8 cellular contexts compared by ENCODE assay signal in genomic region chr14:77761205-77761931, GRCh38. TPM values are rescaled to one million over a fixed set of nuclear protein-coding genes. Genes with fewer than 3 reads are reported as not detected.
DNase-seq lines count a peak whose midpoint lies in the region; ATAC-seq and TF ChIP-seq lines count a peak whose summit lies in the region.

No MANE protein-coding gene starts in this region.

- POLR2A ChIA-PET in activated CD4-positive, alpha-beta memory T cell treated with anti-CD3 and anti-CD28 coated beads for 36 hours (lab: Charles Lee) = interaction anchor here (1.1 to 2.0 kb wide), 6 partner anchors 9 to 57 kb away, joined by 3 to 10 read pairs (median 6); partner anchors contain the start of gene ADCK1

- peaks cover 27% of the 10 kb centered on the region for H3K4me1 Mint-ChIP-seq in activated CD4-positive, alpha-beta memory T cell treated with anti-CD3 and anti-CD28 coated beads for 36 hours (ENCODE audit: low read depth)
- peaks cover 32 to 35% of the 10 kb centered on the region in 2 donors for H3K4me1 Mint-ChIP-seq in natural killer cell

- peak overlapping the region; percentile 100 for H3K4me3 ChIP-seq in fibroblast of villous mesenchyme (ENCODE audit: low read depth, low read length)

- CTCF ChIA-PET in activated CD4-positive, alpha-beta memory T cell treated with anti-CD3 and anti-CD28 coated beads for 36 hours (lab: Charles Lee) = interaction anchor here (1.1 to 1.5 kb wide), 2 partner anchors 39 to 302 kb away, joined by 3 to 4 read pairs; partner anchors contain the start of gene ADCK1

- peak overlapping the region; percentile 64 for H3K27ac ChIP-seq in 22Rv1

- peak overlapping the region; percentile 96 for H3K27ac Mint-ChIP-seq in activated CD4-positive, alpha-beta memory T cell treated with anti-CD3 and anti-CD28 coated beads for 36 hours
- peak overlapping the region; percentile 95 to 97 for H3K27ac Mint-ChIP-seq in natural killer cell

- DNase-seq in GM03348 (ENCODE audit: low spot score) (peak; percentile 65), NCI-H1092 treated with DMSO at 0.1 percent for 48 hours (lab: John Stamatoyannopoulos, UW) (peak; percentile 33), fibroblast of villous mesenchyme (ENCODE audit: low read depth) (peak; percentile 53), natural killer cell (no peak), NCI-H2227 (lab: John Stamatoyannopoulos, UW; ENCODE audit: unreplicated experiment) (no peak)
- no peak for DNase-seq in activated CD4-positive, alpha-beta memory T cell treated with anti-CD3 and anti-CD28 coated beads for 36 hours

- H3K4me3 Mint-ChIP-seq in activated CD4-positive, alpha-beta memory T cell treated with anti-CD3 and anti-CD28 coated beads for 36 hours = peak overlapping the region; percentile 95
- peak overlapping the region; percentile 94 for H3K4me3 Mint-ChIP-seq in natural killer cell

- ATAC-seq in HG02610 (IDR thresholded peaks at IDR 0.05; ENCODE audit: unreplicated experiment) (peak; percentile 10), natural killer cell (peak; percentile 5 to 14 (median 10))

- peaks cover 10% of the 10 kb centered on the region for H3K36me3 Mint-ChIP-seq in activated CD4-positive, alpha-beta memory T cell treated with anti-CD3 and anti-CD28 coated beads for 36 hours
- H3K36me3 Mint-ChIP-seq in natural killer cell = no peaks in the 10 kb centered on the region

- H3K27me3 Mint-ChIP-seq in activated CD4-positive, alpha-beta memory T cell treated with anti-CD3 and anti-CD28 coated beads for 36 hours = no peaks in the 10 kb centered on the region
- no peaks in the 10 kb centered on the region for H3K27me3 Mint-ChIP-seq in natural killer cell (ENCODE audit: low read depth in 2 of 2)

- intact Hi-C loops in activated CD4-positive, alpha-beta memory T cell treated with anti-CD3 and anti-CD28 coated beads for 36 hours (cut with micrococcal nuclease) = loop anchor here (1.0 kb wide), 6 partner anchors 23 to 440 kb away; partner anchors contain the start of genes ADCK1, ALKBH1, GSTZ1 and SLIRP
- intact Hi-C loops in natural killer cell (cut with micrococcal nuclease) = loop anchor here (1.0 kb wide), 5 partner anchors 39 to 440 kb away; partner anchors contain the start of genes ADCK1, ALKBH1, GSTZ1 and SLIRP

- peak; percentile 34; the same call in 1 of the 2 replicates for TF ChIP-seq CTCF in 22Rv1 (IDR thresholded peaks at IDR 0.05)
- TF ChIP-seq CTCF in fibroblast of villous mesenchyme (IDR thresholded peaks at IDR 0.05; ENCODE audit: insufficient read depth, low read depth, low read length) = peak; percentile 38
- TF ChIP-seq CTCF in natural killer cell (IDR thresholded peaks at IDR 0.05) = no peak

- no peaks in the 10 kb centered on the region for H3K9me3 Mint-ChIP-seq in activated CD4-positive, alpha-beta memory T cell treated with anti-CD3 and anti-CD28 coated beads for 36 hours
- no peaks in the 10 kb centered on the region for H3K9me3 Mint-ChIP-seq in natural killer cell

RNA-seq across cellular contexts. Expression of gene SNW1, which starts 0.4 kb away (rescaled TPM):
- total RNA-seq in activated CD4-positive, alpha-beta memory T cell treated with anti-CD3 and anti-CD28 coated beads for 36 hours = 100 to 1,000 TPM; 115 to 120 TPM
- total RNA-seq in fibroblast of villous mesenchyme = 56.6 and 58.9 TPM in 2 replicates
- total RNA-seq in natural killer cell = 100 to 1,000 TPM in 2 of 3 donors, 10 to 100 TPM in 1; 89.7 to 106 (median 103) TPM

RNA-seq across cellular contexts. Expression of gene ADCK1, which starts 38.5 kb away (rescaled TPM):
- 1 to 10 TPM; 3.2 to 3.7 TPM for total RNA-seq in activated CD4-positive, alpha-beta memory T cell treated with anti-CD3 and anti-CD28 coated beads for 36 hours
- total RNA-seq in fibroblast of villous mesenchyme (6.5 and 10.3 TPM in 2 replicates), natural killer cell (1 to 10 TPM; 8.0 to 9.2 (median 8.5) TPM)

RNA-seq across cellular contexts. Expression of gene SLIRP, which starts 53.5 kb away (rescaled TPM):
- 100 to 1,000 TPM; 138 to 146 TPM for total RNA-seq in activated CD4-positive, alpha-beta memory T cell treated with anti-CD3 and anti-CD28 coated beads for 36 hours
- total RNA-seq in fibroblast of villous mesenchyme = 108 and 134 TPM in 2 replicates
- 10 to 100 TPM; 29.5 to 33.1 (median 31.6) TPM for total RNA-seq in natural killer cell

RNA-seq across cellular contexts. Expression of gene ALKBH1, which starts 53.5 kb away (rescaled TPM):
- total RNA-seq in activated CD4-positive, alpha-beta memory T cell treated with anti-CD3 and anti-CD28 coated beads for 36 hours = 10 to 100 TPM; 13.2 to 16.1 TPM
- 8.7 and 11.7 TPM in 2 replicates for total RNA-seq in fibroblast of villous mesenchyme
- 10 to 100 TPM in 1 of 3 donors, 1 to 10 TPM in 2; 3.6 to 10.2 (median 7.1) TPM for total RNA-seq in natural killer cell

Comparison
In these comparisons a context has a peak if more than half of its experiments do, and no peak if none do; other contexts are left out.
1. DNase-seq: peak in GM03348 (single experiment), NCI-H1092 treated with DMSO at 0.1 percent for 48 hours (single experiment) and fibroblast of villous mesenchyme (single experiment); none in activated CD4-positive, alpha-beta memory T cell treated with anti-CD3 and anti-CD28 coated beads for 36 hours (single experiment), natural killer cell (single experiment) and NCI-H2227 (single experiment).